27 cellular contexts compared by ENCODE assay signal in the genomic region with DNA sequence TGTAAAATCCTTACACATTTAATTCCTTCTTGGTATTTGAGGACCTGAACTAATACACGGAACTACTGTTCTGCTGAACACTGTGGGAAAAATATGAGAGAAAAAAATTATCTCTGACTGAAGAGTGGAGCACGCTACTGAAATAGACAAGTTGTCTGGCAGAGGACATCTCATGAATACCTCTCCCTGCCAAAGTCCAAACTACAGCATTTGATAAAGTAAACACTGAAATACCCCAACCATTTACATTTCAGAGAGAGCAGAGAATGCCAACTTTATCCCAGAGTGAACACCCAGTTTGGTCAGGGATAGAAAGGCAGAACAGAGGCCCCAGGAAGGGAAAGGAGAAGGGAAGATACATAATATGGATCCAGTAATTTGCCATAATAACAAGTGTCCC.
DNase-seq lines count a peak whose midpoint lies in the region; ATAC-seq, FAIRE-seq and TF ChIP-seq lines count a peak whose summit lies in the region.
"Had no signal": no experiment of that assay in that cellular context is flagged by ENCODE, and none has a peak within 500 bp of the region (broad histone marks: within the 10 kb centered on the region; RNA-seq: fewer than 3 reads in every experiment).

No MANE protein-coding gene starts in this region.

- no peaks in the 10 kb centered on the region for H3K27me3 Mint-ChIP-seq in activated CD4-positive, alpha-beta T cell treated with anti-CD3 and anti-CD28 coated beads, Interleukin-2, amount 10 ng/mL, durations not matched to agents 7 days and 5 days
- H3K27me3 Mint-ChIP-seq in activated CD8-positive, alpha-beta T cell treated with anti-CD3 and anti-CD28 coated beads for 36 hours, result no peaks in the 10 kb centered on the region
- H3K27me3 Mint-ChIP-seq: CD4-positive, alpha-beta T cell had no signal

- H3K79me2 ChIP-seq in hepatocyte, result no peaks in the 10 kb centered on the region

- FAIRE-seq in small intestine (lab: Jason Lieb, UNC), result no peak
- FAIRE-seq: A549, D721Med, GM12878, GM19239, H54 had no signal

- no peak overlapping the region for H3K27ac Mint-ChIP-seq in activated CD4-positive, alpha-beta T cell treated with anti-CD3 and anti-CD28 coated beads, Interleukin-2, amount 10 ng/mL, durations not matched to agents 7 days and 5 days
- H3K27ac Mint-ChIP-seq in activated CD8-positive, alpha-beta T cell treated with anti-CD3 and anti-CD28 coated beads for 36 hours, result no peak overlapping the region
- H3K27ac Mint-ChIP-seq: CD14-positive monocyte; CD4-positive, alpha-beta T cell; GM23338; HFFc6 had no signal

- no peak overlapping the region for H3K4me3 ChIP-seq in hepatocyte
- no peak overlapping the region for H3K4me3 ChIP-seq in liver (ENCODE audit: low read depth in 1 of 3, low read length in 3 of 3)
- no peak overlapping the region for H3K4me3 ChIP-seq in small intestine (ENCODE audit: low read depth in 1 of 2, low read length in 2 of 2)
- H3K4me3 ChIP-seq: A549; BLaER1 treated with 17β-estradiol and CSF1 and Interleukin-3, amounts not matched to agents 10 nM and 100 nM; GM12878; GM23338; HAP-1 had no signal

- WGBS in hepatocyte (ENCODE audit: low lambda C conversion rate, missing lambda C conversion rate), result 36% methylated on average over 2 of the region's 2 CpGs
- 28% methylated on average over 2 of the region's 2 CpGs for WGBS in liver
- 39 to 47% (median 41%) methylated on average over 2 of the region's 2 CpGs for WGBS in small intestine, 3 donors

- H3K36me3 ChIP-seq in hepatocyte (replicated peaks; ENCODE audit: insufficient read depth, low read depth), result no peaks in the 10 kb centered on the region
- H3K36me3 ChIP-seq in liver (ENCODE audit: control insufficient read depth in 4 of 4, insufficient read depth in 3 of 4, low read depth in 1 of 4, low read length in 3 of 4), result no peaks in the 10 kb centered on the region
- H3K36me3 ChIP-seq in small intestine (ENCODE audit: control insufficient read depth in 2 of 2, insufficient read depth in 2 of 2, low read length in 2 of 2), result no peaks in the 10 kb centered on the region
- H3K36me3 ChIP-seq: BE2C; BLaER1 treated with 17β-estradiol and CSF1 and Interleukin-3, amounts not matched to agents 10 nM and 100 nM; HAP-1 had no signal

- no peaks in the 10 kb centered on the region for H3K4me1 Mint-ChIP-seq in activated CD4-positive, alpha-beta T cell treated with anti-CD3 and anti-CD28 coated beads, Interleukin-2, amount 10 ng/mL, durations not matched to agents 7 days and 5 days
- H3K4me1 Mint-ChIP-seq in activated CD8-positive, alpha-beta T cell treated with anti-CD3 and anti-CD28 coated beads for 36 hours (ENCODE audit: low read depth), result no peaks in the 10 kb centered on the region
- H3K4me1 Mint-ChIP-seq: CD14-positive monocyte, GM23338 had no signal

- intact Hi-C loops in activated CD8-positive, alpha-beta T cell treated with anti-CD3 and anti-CD28 coated beads for 36 hours (cut with micrococcal nuclease), result no loop called here
- intact Hi-C loops in posterior vena cava (cut with DNase I), result no loop called here

- POLR2A ChIA-PET in activated CD4-positive, alpha-beta T cell treated with anti-CD3 and anti-CD28 coated beads, Interleukin-2, amount 10 ng/mL, durations not matched to agents 7 days and 5 days (lab: Charles Lee), result no interaction called here
- POLR2A ChIA-PET in activated CD8-positive, alpha-beta T cell treated with anti-CD3 and anti-CD28 coated beads for 36 hours (lab: Charles Lee), result no interaction called here

- no peaks in the 10 kb centered on the region for H4K20me1 ChIP-seq in hepatocyte (ENCODE audit: insufficient read depth, poor library complexity, severe bottlenecking)
- H4K20me1 ChIP-seq: BLaER1 treated with 17β-estradiol and CSF1 and Interleukin-3, amounts not matched to agents 10 nM and 100 nM had no signal

- no peak overlapping the region for H3K9ac ChIP-seq in liver (ENCODE audit: low read depth in 1 of 2, low read length in 2 of 2)
- H3K9ac ChIP-seq: BLaER1 treated with 17β-estradiol and CSF1 and Interleukin-3, amounts not matched to agents 10 nM and 100 nM had no signal

- no peaks in the 10 kb centered on the region for H3K36me3 Mint-ChIP-seq in activated CD4-positive, alpha-beta T cell treated with anti-CD3 and anti-CD28 coated beads, Interleukin-2, amount 10 ng/mL, durations not matched to agents 7 days and 5 days (ENCODE audit: low read depth)
- no peaks in the 10 kb centered on the region for H3K36me3 Mint-ChIP-seq in activated CD8-positive, alpha-beta T cell treated with anti-CD3 and anti-CD28 coated beads for 36 hours (ENCODE audit: low read depth)
- H3K36me3 Mint-ChIP-seq: CD14-positive monocyte had no signal

- no peak for TF ChIP-seq CTCF in hepatocyte (IDR thresholded peaks at IDR 0.05; ENCODE audit: poor library complexity)
- no peak for TF ChIP-seq CTCF in liver (IDR thresholded peaks at IDR 0.05; ENCODE audit: low read depth, low read length, missing input control)
- no peak for TF ChIP-seq CTCF in activated CD8-positive, alpha-beta T cell treated with anti-CD3 and anti-CD28 coated beads for 36 hours (IDR thresholded peaks at IDR 0.05)

- no peaks in the 10 kb centered on the region for H3K27me3 ChIP-seq in hepatocyte
- no peaks in the 10 kb centered on the region for H3K27me3 ChIP-seq in liver (ENCODE audit: control insufficient read depth in 4 of 4, insufficient read depth in 4 of 4, low read length in 3 of 4)
- H3K27me3 ChIP-seq in small intestine (ENCODE audit: control insufficient read depth in 2 of 2, insufficient read depth in 2 of 2, low read length in 2 of 2), result no peaks in the 10 kb centered on the region
- H3K27me3 ChIP-seq: BE2C; BLaER1 treated with 17β-estradiol and CSF1 and Interleukin-3, amounts not matched to agents 10 nM and 100 nM had no signal

- no peak overlapping the region for H2AFZ ChIP-seq in hepatocyte
- H2AFZ ChIP-seq: GM23338 had no signal

- DNase-seq in NCI-H526 (lab: John Stamatoyannopoulos, UW) (peak; percentile 77 to 81), hepatocyte (ENCODE audit: low spot score) (no peak), small intestine (peak; percentile 0), posterior vena cava (ENCODE audit: low spot score) (no peak)
- no peak for DNase-seq in activated CD4-positive, alpha-beta T cell treated with anti-CD3 and anti-CD28 coated beads, Interleukin-2, amount 10 ng/mL, durations not matched to agents 7 days and 5 days
- DNase-seq in activated CD8-positive, alpha-beta T cell treated with anti-CD3 and anti-CD28 coated beads for 36 hours, result no peak
- DNase-seq: 8988T; ACHN; AML-193; BE2C; CD4-positive, alpha-beta T cell; COR-L47; DMS 273 treated with DMSO at 0.1 percent for 48 hours; DMS79; EL; GDM1; HFFc6 had no signal

- CTCF ChIA-PET in activated CD4-positive, alpha-beta T cell treated with anti-CD3 and anti-CD28 coated beads, Interleukin-2, amount 10 ng/mL, durations not matched to agents 7 days and 5 days (lab: Charles Lee), result no interaction called here
- CTCF ChIA-PET in activated CD8-positive, alpha-beta T cell treated with anti-CD3 and anti-CD28 coated beads for 36 hours (lab: Charles Lee), result no interaction called here

- H3K9me2 ChIP-seq in hepatocyte (replicated peaks; ENCODE audit: insufficient read depth), result no peaks in the 10 kb centered on the region

- H3K4me2 ChIP-seq in hepatocyte, result peak overlapping the region; percentile 40
- H3K4me2 ChIP-seq: A549; BLaER1 treated with 17β-estradiol and CSF1 and Interleukin-3, amounts not matched to agents 10 nM and 100 nM; GM23338 had no signal

- H3K9me3 ChIP-seq in hepatocyte (ENCODE audit: low read depth) (no peaks in the 10 kb centered on the region), liver (ENCODE audit: control insufficient read depth in 4 of 4, low read length in 3 of 4) (no peaks in the 10 kb centered on the region), small intestine (ENCODE audit: control insufficient read depth, low read depth) (no peaks in the 10 kb centered on the region)
- H3K9me3 ChIP-seq: A549, BE2C, HAP-1 had no signal

- peak in 1 of 2 donors; percentile 37 for TF ChIP-seq RAD21 in liver (IDR thresholded peaks at IDR 0.05)

- peaks cover 22% of the 10 kb centered on the region for H3K9me3 Mint-ChIP-seq in activated CD4-positive, alpha-beta T cell treated with anti-CD3 and anti-CD28 coated beads, Interleukin-2, amount 10 ng/mL, durations not matched to agents 7 days and 5 days
- H3K9me3 Mint-ChIP-seq in activated CD8-positive, alpha-beta T cell treated with anti-CD3 and anti-CD28 coated beads for 36 hours, result peaks cover 7% of the 10 kb centered on the region

- H3K27ac ChIP-seq in hepatocyte, result no peak overlapping the region
- no peak overlapping the region for H3K27ac ChIP-seq in liver (ENCODE audit: low read depth in 1 of 2, low read length in 2 of 2)
- H3K27ac ChIP-seq in small intestine (ENCODE audit: low read depth in 1 of 2, low read length in 1 of 2), result no peak overlapping the region
- H3K27ac ChIP-seq: A549; BLaER1 treated with 17β-estradiol and CSF1 and Interleukin-3, amounts not matched to agents 10 nM and 100 nM had no signal

- H3K4me1 ChIP-seq in hepatocyte (ENCODE audit: insufficient read depth) (peaks cover 10% of the 10 kb centered on the region), liver (ENCODE audit: control insufficient read depth in 4 of 4, insufficient read depth in 4 of 4, low read length in 3 of 4) (peaks cover 2 to 11% (median 9%) of the 10 kb centered on the region in 4 donors), small intestine (ENCODE audit: control insufficient read depth in 2 of 2, insufficient read depth in 1 of 2, low read depth in 1 of 2, low read length in 1 of 2) (no peaks in the 10 kb centered on the region)
- H3K4me1 ChIP-seq: A549; BE2C; BLaER1 treated with 17β-estradiol and CSF1 and Interleukin-3, amounts not matched to agents 10 nM and 100 nM; HAP-1 had no signal

- no peak for ATAC-seq in activated CD8-positive, alpha-beta T cell treated with anti-CD3 and anti-CD28 coated beads for 36 hours
- ATAC-seq: A549, GM12878, GM23338 had no signal

- no peak overlapping the region for H3K4me3 Mint-ChIP-seq in activated CD4-positive, alpha-beta T cell treated with anti-CD3 and anti-CD28 coated beads, Interleukin-2, amount 10 ng/mL, durations not matched to agents 7 days and 5 days
- H3K4me3 Mint-ChIP-seq in activated CD8-positive, alpha-beta T cell treated with anti-CD3 and anti-CD28 coated beads for 36 hours, result no peak overlapping the region
- H3K4me3 Mint-ChIP-seq: CD14-positive monocyte; CD4-positive, alpha-beta T cell; GM23338; HFFc6 had no signal

Comparison
In these comparisons a context has a peak if more than half of its experiments do, and no peak if none do; other contexts are left out.
1. DNase-seq: peak in NCI-H526 (2 of 2) and small intestine (single experiment); none in hepatocyte (single experiment), activated CD4-positive, alpha-beta T cell treated with anti-CD3 and anti-CD28 coated beads, Interleukin-2, amount 10 ng/mL, durations not matched to agents 7 days and 5 days (single experiment), activated CD8-positive, alpha-beta T cell treated with anti-CD3 and anti-CD28 coated beads for 36 hours (single experiment) and posterior vena cava (single experiment).